In the genomic region with DNA sequence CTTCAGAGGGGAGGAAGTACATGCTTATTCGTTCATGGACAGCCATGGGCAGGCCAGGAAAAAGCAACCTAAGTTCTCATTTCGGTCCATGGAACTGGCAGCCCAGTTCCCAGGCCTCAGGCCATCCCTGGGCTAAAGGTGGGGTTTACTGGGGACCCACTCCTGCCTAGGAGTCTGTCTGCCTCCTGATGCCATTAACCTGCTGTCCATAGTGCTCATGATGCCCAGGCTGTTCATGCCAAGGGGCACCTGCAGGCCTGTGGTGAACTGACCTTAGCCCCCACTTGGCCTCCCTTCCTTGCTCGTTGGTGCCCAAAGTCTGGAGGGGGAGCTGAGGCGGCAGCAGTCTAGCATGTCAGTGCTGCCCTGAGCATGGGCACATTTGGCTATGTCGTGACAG, we compare ENCODE assay signal across 24 cellular contexts.
DNase-seq lines count a peak whose midpoint lies in the region; ATAC-seq, FAIRE-seq and TF ChIP-seq lines count a peak whose summit lies in the region.
"Had no signal": no experiment of that assay in that cellular context is flagged by ENCODE, and none has a peak within 500 bp of the region (broad histone marks: within the 10 kb centered on the region; RNA-seq: fewer than 3 reads in every experiment).

No MANE protein-coding gene starts in this region.

- DNase-seq in right cardiac atrium, result peak in 2 of 3 donors; percentile 9 to 35
- DNase-seq in right atrium auricular region (ENCODE audit: low spot score), result no peak
- DNase-seq in H1 (ENCODE audit: low read depth in 1 of 2, low spot score in 2 of 2), result no peak
- no peak for DNase-seq in neural progenitor cell (ENCODE audit: low spot score)
- no peak for DNase-seq in aorta
- DNase-seq in OCI-LY7 (ENCODE audit: low spot score), result no peak
- DNase-seq in effector memory CD8-positive, alpha-beta T cell, result no peak
- DNase-seq: 8988T; ACHN; BE2C; C1 segment of cervical spinal cord; Caco-2; Calu3; CD4-positive, alpha-beta T cell; CD8-positive, alpha-beta T cell; DMS79 treated with DMSO at 0.1 percent for 48 hours; GF-D8 had no signal

- H3K27ac Mint-ChIP-seq in neural progenitor cell, result peak overlapping the region; percentile 60
- H3K27ac Mint-ChIP-seq in effector memory CD8-positive, alpha-beta T cell, result no peak overlapping the region
- H3K27ac Mint-ChIP-seq: CD4-positive, alpha-beta T cell; CD8-positive, alpha-beta T cell had no signal

- H3K9ac ChIP-seq in H1 (replicated peaks in 1 of 4; ENCODE audit: extremely low read depth in 1 of 4, low read depth in 3 of 4, low read length in 3 of 4), result no peak overlapping the region
- no peak overlapping the region for H3K9ac ChIP-seq in neural progenitor cell
- H3K9ac ChIP-seq: BLaER1 had no signal

- H3K9me3 ChIP-seq in right cardiac atrium (ENCODE audit: control insufficient read depth, low read length) (no peaks in the 10 kb centered on the region), right atrium auricular region (no peaks in the 10 kb centered on the region), H1 (ENCODE audit: insufficient read depth in 2 of 2, low read depth in 1 of 2, low read length in 1 of 2) (no peaks in the 10 kb centered on the region), neural progenitor cell (ENCODE audit: low read depth) (no peaks in the 10 kb centered on the region), aorta (ENCODE audit: control insufficient read depth, low read length) (peaks cover 3% of the 10 kb centered on the region), OCI-LY7 (ENCODE audit: low read length) (no peaks in the 10 kb centered on the region)
- H3K9me3 ChIP-seq: BE2C had no signal

- H3K4me1 ChIP-seq in right cardiac atrium (ENCODE audit: control insufficient read depth, insufficient read depth, low read length) (no peaks in the 10 kb centered on the region), right atrium auricular region (no peaks in the 10 kb centered on the region), H1 (replicated peaks in 1 of 4; ENCODE audit: control insufficient read depth in 3 of 4, insufficient read depth in 4 of 4, low read length in 3 of 4) (peaks cover 0 to 11% (median 3%) of the 10 kb centered on the region in 4 experiments; a peak in 2 of 7 replicates), neural progenitor cell (peaks cover 14% of the 10 kb centered on the region), aorta (ENCODE audit: control insufficient read depth in 1 of 2, insufficient read depth in 2 of 2, low read length in 2 of 2) (no peaks in the 10 kb centered on the region), OCI-LY7 (ENCODE audit: insufficient read depth, low read length, poor library complexity, severe bottlenecking) (no peaks in the 10 kb centered on the region)
- H3K4me1 ChIP-seq: BE2C, BLaER1, Caco-2 had no signal

- CTCF ChIA-PET in H1 (lab: Charles Lee; ENCODE audit: partially characterized antibody) (interaction anchor here (0.6 to 3.0 kb wide), 9 partner anchors 9 to 404 kb away, joined by 3 to 15 read pairs (median 3); no protein-coding TSS in a partner anchor), OCI-LY7 (lab: Charles Lee; ENCODE audit: unreplicated experiment) (interaction anchor here (0.7 kb wide), 2 partner anchors 72 to 140 kb away, joined by 3 to 4 read pairs; no protein-coding TSS in a partner anchor)

- TF ChIP-seq CTCF in right atrium auricular region (IDR thresholded peaks at IDR 0.05) (no peak), H1 (IDR thresholded peaks at IDR 0.05; ENCODE audit: control extremely low read depth in 1 of 3, insufficient read depth in 1 of 3, low read depth in 1 of 3, low read length in 3 of 3) (no peak), neural progenitor cell (IDR thresholded peaks at IDR 0.05) (no peak), OCI-LY7 (conservative IDR thresholded peaks at IDR 0.05; ENCODE audit: low read length) (no peak)

- H3K4me3 ChIP-seq in right cardiac atrium (ENCODE audit: low read length) (no peak overlapping the region), right atrium auricular region (no peak overlapping the region), H1 (ENCODE audit: extremely low read depth in 1 of 4, insufficient read depth in 2 of 4, low read depth in 3 of 4, low read length in 4 of 4) (no peak overlapping the region), neural progenitor cell (no peak overlapping the region), aorta (ENCODE audit: low read length in 2 of 2) (no peak overlapping the region), OCI-LY7 (ENCODE audit: low read depth, low read length, poor library complexity, severe bottlenecking) (no peak overlapping the region)
- H3K4me3 ChIP-seq: BLaER1 had no signal

- no peaks in the 10 kb centered on the region for H4K20me1 ChIP-seq in H1 (replicated peaks in 1 of 2; ENCODE audit: control insufficient read depth in 1 of 2, insufficient read depth in 2 of 2, low read length in 2 of 2)
- H4K20me1 ChIP-seq in neural progenitor cell (ENCODE audit: low read depth), result no peaks in the 10 kb centered on the region
- no peaks in the 10 kb centered on the region for H4K20me1 ChIP-seq in OCI-LY7 (ENCODE audit: insufficient read depth, low read length)
- H4K20me1 ChIP-seq: BLaER1 had no signal

- H2BK20ac ChIP-seq in H1 (ENCODE audit: low read length), result peak overlapping the region; percentile 5; the same call in 1 of the 2 replicates

- H3K14ac ChIP-seq in H1 (ENCODE audit: insufficient read length), result no peak overlapping the region

- H3K4me2 ChIP-seq in H1 (ENCODE audit: insufficient read depth in 1 of 2, low read depth in 2 of 2, low read length in 2 of 2), result no peak overlapping the region
- no peak overlapping the region for H3K4me2 ChIP-seq in neural progenitor cell
- H3K4me2 ChIP-seq in OCI-LY7 (ENCODE audit: low read length), result no peak overlapping the region
- H3K4me2 ChIP-seq: BLaER1 had no signal

- no peak for TF ChIP-seq EP300 in H1 (IDR thresholded peaks at IDR 0.05; ENCODE audit: borderline replicate concordance in 1 of 2, low read depth in 2 of 2, low read length in 2 of 2)

- no peak for ATAC-seq in right cardiac atrium
- peak; percentile 15 for ATAC-seq in aorta (ENCODE audit: low FRiP score)
- ATAC-seq in HG02588 (IDR thresholded peaks at IDR 0.05; ENCODE audit: unreplicated experiment), result no peak
- no peak for ATAC-seq in effector memory CD8-positive, alpha-beta T cell (replicated peaks)
- ATAC-seq: CD8-positive, alpha-beta T cell had no signal

- peak overlapping the region; percentile 14; the same call in 1 of the 2 replicates for H2BK15ac ChIP-seq in H1 (ENCODE audit: low read length)

- H3K23ac ChIP-seq in H1 (ENCODE audit: insufficient read length), result no peak overlapping the region

- no peak overlapping the region for H3K56ac ChIP-seq in H1 (replicated peaks; ENCODE audit: insufficient read length, low read depth, low read length)

- POLR2A ChIA-PET in H1 (lab: Charles Lee; ENCODE audit: partially characterized antibody) (no interaction called here), OCI-LY7 (lab: Charles Lee) (no interaction called here)

- H3K27me3 Mint-ChIP-seq in neural progenitor cell (ENCODE audit: insufficient read depth, low read depth), result no peaks in the 10 kb centered on the region
- H3K27me3 Mint-ChIP-seq in effector memory CD8-positive, alpha-beta T cell, result no peaks in the 10 kb centered on the region
- H3K27me3 Mint-ChIP-seq: CD4-positive, alpha-beta T cell had no signal

- intact Hi-C loops in right cardiac atrium (cut with DNase I) (no loop called here), aorta (cut with DNase I) (no loop called here), OCI-LY7 (cut with micrococcal nuclease; ENCODE audit: unreplicated experiment) (no loop called here)

- no peak overlapping the region for H2AK5ac ChIP-seq in H1 (ENCODE audit: low read depth, low read length)

- H3F3A ChIP-seq in neural progenitor cell (ENCODE audit: low read depth), result peaks cover 12% of the 10 kb centered on the region

- no peak for FAIRE-seq in H1 (lab: Jason Lieb, UNC)
- FAIRE-seq: A204.1, D721Med, G401.6, GM12891, GM19239 had no signal

- no peak for TF ChIP-seq POLR2A in H1 (IDR thresholded peaks at IDR 0.05; ENCODE audit: control extremely low read depth in 1 of 2, low read depth in 2 of 2, low read length in 2 of 2)

- H2BK120ac ChIP-seq in H1 (replicated peaks; ENCODE audit: low read depth, low read length), result peak overlapping the region; percentile 30

- H4K8ac ChIP-seq in H1 (ENCODE audit: extremely low read depth, insufficient read depth, low read length), result peak overlapping the region; percentile 35; the same call in 1 of the 2 replicates

- H2BK12ac ChIP-seq in H1 (ENCODE audit: low read depth, low read length), result peak overlapping the region; percentile 32; the same call in 1 of the 2 replicates

- H2AFZ ChIP-seq in H1 (ENCODE audit: low read length) (no peak overlapping the region), neural progenitor cell (replicated peaks) (no peak overlapping the region), OCI-LY7 (ENCODE audit: low read length) (no peak overlapping the region)

- no peaks in the 10 kb centered on the region for H3K36me3 ChIP-seq in right atrium auricular region
- no peaks in the 10 kb centered on the region for H3K36me3 ChIP-seq in H1 (ENCODE audit: control insufficient read depth in 2 of 4, insufficient read depth in 4 of 4, low read length in 3 of 4)
- no peaks in the 10 kb centered on the region for H3K36me3 ChIP-seq in neural progenitor cell
- no peaks in the 10 kb centered on the region for H3K36me3 ChIP-seq in aorta (ENCODE audit: control insufficient read depth in 1 of 2, insufficient read depth in 2 of 2, low read length in 1 of 2)
- H3K36me3 ChIP-seq in OCI-LY7 (ENCODE audit: insufficient read depth, low read length), result no peaks in the 10 kb centered on the region
- H3K36me3 ChIP-seq: BE2C, BLaER1 had no signal

- TF ChIP-seq RAD21 in H1 (IDR thresholded peaks at IDR 0.05 in 1 of 2, conservative IDR thresholded peaks at IDR 0.05 in 1 of 2; ENCODE audit: low read depth in 2 of 2, low read length in 2 of 2), result no peak

- 81% methylated on average over 5 of the region's 5 CpGs for WGBS in right cardiac atrium
- 95% methylated on average over 5 of the region's 5 CpGs; no CpG with 5 or more reads in 1 of the 2 experiments for WGBS in H1 (ENCODE audit: extremely low coverage in 1 of 2, insufficient coverage in 1 of 2, insufficient read length in 1 of 2, insufficient replicate concordance in 2 of 2, low coverage in 1 of 2, low lambda C conversion rate in 2 of 2, missing lambda C conversion rate in 1 of 2), 2 experiments
- 85 to 86% methylated on average over 5 of the region's 5 CpGs for WGBS in aorta, 2 donors

- BruUV-seq in OCI-LY7 (replicated peaks; lab: Mats Ljungman, UMichigan), result no TSS peak

- H3K27ac ChIP-seq in right cardiac atrium (ENCODE audit: low read length), result no peak overlapping the region
- no peak overlapping the region for H3K27ac ChIP-seq in right atrium auricular region
- no peak overlapping the region for H3K27ac ChIP-seq in H1 (ENCODE audit: low read depth, low read length)
- H3K27ac ChIP-seq in neural progenitor cell, result no peak overlapping the region
- no peak overlapping the region for H3K27ac ChIP-seq in aorta (ENCODE audit: low read depth in 1 of 2, low read length in 2 of 2)
- no peak overlapping the region for H3K27ac ChIP-seq in OCI-LY7 (ENCODE audit: low read depth, low read length, poor library complexity, severe bottlenecking)
- H3K27ac ChIP-seq: BLaER1 had no signal

- peaks cover 23% of the 10 kb centered on the region for H3K4me1 Mint-ChIP-seq in neural progenitor cell
- H3K4me1 Mint-ChIP-seq in effector memory CD8-positive, alpha-beta T cell (ENCODE audit: low read depth in 2 of 2), result no peaks in the 10 kb centered on the region

- H3K9me3 Mint-ChIP-seq in neural progenitor cell, result peaks cover 2% of the 10 kb centered on the region
- peaks cover 8% of the 10 kb centered on the region in 2 donors for H3K9me3 Mint-ChIP-seq in effector memory CD8-positive, alpha-beta T cell

- H3K23me2 ChIP-seq in H1 (ENCODE audit: low read depth, low read length), result no peaks in the 10 kb centered on the region

- H3K36me3 Mint-ChIP-seq in neural progenitor cell, result no peaks in the 10 kb centered on the region
- peaks cover 3% of the 10 kb centered on the region for H3K36me3 Mint-ChIP-seq in effector memory CD8-positive, alpha-beta T cell (ENCODE audit: insufficient read depth)
- H3K36me3 Mint-ChIP-seq: CD8-positive, alpha-beta T cell had no signal

- H3K27me3 ChIP-seq in right cardiac atrium (ENCODE audit: control insufficient read depth, insufficient read depth), result no peaks in the 10 kb centered on the region
- H3K27me3 ChIP-seq in right atrium auricular region, result no peaks in the 10 kb centered on the region
- no peaks in the 10 kb centered on the region for H3K27me3 ChIP-seq in H1 (replicated peaks in 1 of 4; ENCODE audit: control insufficient read depth in 3 of 4, extremely low read depth in 1 of 4, insufficient read depth in 3 of 4, low read length in 3 of 4)
- no peaks in the 10 kb centered on the region for H3K27me3 ChIP-seq in neural progenitor cell
- peaks cover 0 to 4% of the 10 kb centered on the region in 2 donors for H3K27me3 ChIP-seq in aorta (ENCODE audit: control insufficient read depth in 1 of 2, insufficient read depth in 2 of 2, low read length in 1 of 2)
- H3K27me3 ChIP-seq: BE2C, BLaER1 had no signal

- H3K79me1 ChIP-seq in H1 (ENCODE audit: low read depth, low read length), result no peaks in the 10 kb centered on the region

- no peaks in the 10 kb centered on the region for H3K79me2 ChIP-seq in H1 (ENCODE audit: control insufficient read depth in 1 of 2, insufficient read depth in 2 of 2, low read length in 2 of 2)
- H3K79me2 ChIP-seq in neural progenitor cell (ENCODE audit: low read depth), result no peaks in the 10 kb centered on the region
- no peaks in the 10 kb centered on the region for H3K79me2 ChIP-seq in OCI-LY7 (ENCODE audit: insufficient read depth, low read depth, low read length)

- 0 out of 2 replicates have a peak overlapping the region, but pooled peaks have one; percentile 3 for H2BK5ac ChIP-seq in H1 (ENCODE audit: low read depth, low read length)

- peak overlapping the region; percentile 83 for H4K91ac ChIP-seq in H1 (replicated peaks; ENCODE audit: insufficient read length, low read length)

- H3K4me3 Mint-ChIP-seq in neural progenitor cell, result no peak overlapping the region
- no peak overlapping the region for H3K4me3 Mint-ChIP-seq in effector memory CD8-positive, alpha-beta T cell
- H3K4me3 Mint-ChIP-seq: CD4-positive, alpha-beta T cell; CD8-positive, alpha-beta T cell had no signal

- H3K9me2 ChIP-seq in OCI-LY7 (ENCODE audit: insufficient read depth, low read length), result no peaks in the 10 kb centered on the region

- H4K5ac ChIP-seq in H1 (ENCODE audit: insufficient read length, low read depth, low read length), result peak overlapping the region; percentile 15

- peak overlapping the region; percentile 2; the same call in 1 of the 2 replicates for H3K18ac ChIP-seq in H1 (ENCODE audit: extremely low read depth, low read length)

- peak overlapping the region; percentile 60 for H3K4ac ChIP-seq in H1 (replicated peaks; ENCODE audit: insufficient read length, low read depth, low read length)

Comparison
In these comparisons a context has a peak if more than half of its experiments do, and no peak if none do; other contexts are left out.
1. DNase-seq: peak in right cardiac atrium (2 of 3); none in right atrium auricular region (single experiment), H1 (0 of 2), neural progenitor cell (single experiment), aorta (0 of 2), OCI-LY7 (single experiment) and effector memory CD8-positive, alpha-beta T cell (0 of 3).